1 cellular context compared by ENCODE assay signal in genomic region chr2:151409601-151410484, GRCh38.
TF ChIP-seq lines count a peak whose summit lies in the region.

Gene RIF1, plus strand, starts transcription at chr2:151409902. Its CDS starts 522 bp downstream, at chr2:151410424.

TF ChIP-seq in K562, 482 proteins besides CTCF, POLR2A, EP300 and RAD21 (continued from another document and continues in another):
- TF ChIP-seq ZNF407 (IDR thresholded peaks at IDR 0.05; ENCODE audit: low read depth) (no peak), RAD51 (IDR thresholded peaks at IDR 0.05; ENCODE audit: borderline replicate concordance, low read depth) (peak; percentile 72), CEBPZ (IDR thresholded peaks at IDR 0.05; ENCODE audit: borderline replicate concordance, low read depth, low read length) (no peak), ZNF324 (CRISPR knock-in tag; IDR thresholded peaks at IDR 0.05) (no peak), ZNF518B (CRISPR knock-in tag; IDR thresholded peaks at IDR 0.05) (no peak), LEF1 (IDR thresholded peaks at IDR 0.05) (0 out of 2 replicates have a peak, but pooled peaks have one; percentile 13), SMARCB1 (IDR thresholded peaks at IDR 0.05; ENCODE audit: insufficient read length, low read depth) (peak; percentile 55), ETV1 (tag; conservative IDR thresholded peaks at IDR 0.05; ENCODE audit: low read depth) (peak; percentile 56), MIER1 (IDR thresholded peaks at IDR 0.05; ENCODE audit: low read depth) (no peak), BCLAF1 (IDR thresholded peaks at IDR 0.05; ENCODE audit: borderline replicate concordance in 1 of 2, control insufficient read depth in 1 of 2, low read depth in 2 of 2, low read length in 1 of 2) (0 out of 4 replicates have a peak, but pooled peaks of 1 of the 2 experiments have one; percentile 46), MAFG (tag; conservative IDR thresholded peaks at IDR 0.05) (no peak), ZBTB8A (IDR thresholded peaks at IDR 0.05; ENCODE audit: partially characterized antibody) (no peak), PTTG1 (tag; IDR thresholded peaks at IDR 0.05; ENCODE audit: low read depth) (no peak), NR3C1 (CRISPR knock-in tag; IDR thresholded peaks at IDR 0.05) (peak; percentile 66; the same call in 1 of the 2 replicates), ETS2 (tag; IDR thresholded peaks at IDR 0.05; ENCODE audit: borderline replicate concordance, poor library complexity, severe bottlenecking) (no peak), CREB5 (CRISPR knock-in tag; IDR thresholded peaks at IDR 0.05) (0 out of 2 replicates have a peak, but pooled peaks have one; percentile 28), GTF2F1 (IDR thresholded peaks at IDR 0.05; ENCODE audit: low read depth, low read length) (no peak), SRF (CRISPR knock-in tag; IDR thresholded peaks at IDR 0.05) (peak in 1 of 2 experiments; percentile 56; a peak in 2 of 4 replicates), HINFP (tag; conservative IDR thresholded peaks at IDR 0.05; ENCODE audit: low read depth) (no peak), ZNF512 (tag; IDR thresholded peaks at IDR 0.05) (no peak), GTF3C2 (IDR thresholded peaks at IDR 0.05; ENCODE audit: borderline replicate concordance, extremely low read depth, insufficient read length) (no peak), ZNF23 (CRISPR knock-in tag; IDR thresholded peaks at IDR 0.05) (no peak), SMAD3 (CRISPR knock-in tag; conservative IDR thresholded peaks at IDR 0.05) (no peak), RUNX1 (IDR thresholded peaks at IDR 0.05; ENCODE audit: low read depth) (no peak), FUS (optimal IDR thresholded peaks at IDR 0.05; ENCODE audit: low read depth, low read length) (no peak), L3MBTL2 (IDR thresholded peaks at IDR 0.05) (peak; percentile 96)
